13 cellular contexts compared by ENCODE assay signal in genomic region chr20:2798814-2799213, GRCh38. TPM values are rescaled to one million over a fixed set of nuclear protein-coding genes. Genes with fewer than 3 reads are reported as not detected.
DNase-seq lines count a peak whose midpoint lies in the region; ATAC-seq and TF ChIP-seq lines count a peak whose summit lies in the region.
"Had no signal": no experiment of that assay in that cellular context is flagged by ENCODE, and none has a peak within 500 bp of the region (broad histone marks: within the 10 kb centered on the region; RNA-seq: fewer than 3 reads in every experiment).

No MANE protein-coding gene starts in this region.

- H3K9me3 Mint-ChIP-seq in naive thymus-derived CD8-positive, alpha-beta T cell = no peaks in the 10 kb centered on the region

- TF ChIP-seq CTCF in HEK293 (tag by site-specific recombination; IDR thresholded peaks at IDR 0.05) (no peak), astrocyte of the spinal cord (IDR thresholded peaks at IDR 0.05; ENCODE audit: low read depth, low read length) (no peak), body of pancreas (IDR thresholded peaks at IDR 0.05) (no peak)

- H3K4me3 Mint-ChIP-seq in naive thymus-derived CD8-positive, alpha-beta T cell = peak overlapping the region; percentile 78 to 97 (median 90)

- H3K9me3 ChIP-seq in HEK293 (ENCODE audit: control insufficient read depth, insufficient read depth, low read depth, low read length) (no peaks in the 10 kb centered on the region), body of pancreas (no peaks in the 10 kb centered on the region)
- H3K9me3 ChIP-seq: upper lobe of right lung had no signal

- H3K36me3 Mint-ChIP-seq in naive thymus-derived CD8-positive, alpha-beta T cell = peaks cover 0 to 6% (median 0%) of the 10 kb centered on the region in 3 donors

- peaks cover 0 to 7% of the 10 kb centered on the region in 2 donors for H3K27me3 ChIP-seq in body of pancreas

- in situ Hi-C loops in astrocyte of the spinal cord (cut with HindIII; ENCODE audit: low sequenced_read_pairs) = no loop called here

- H3K27ac Mint-ChIP-seq in naive thymus-derived CD8-positive, alpha-beta T cell = peak overlapping the region in 1 of 10 donors; percentile 80

- no peak overlapping the region for H3K4me3 ChIP-seq in HEK293 (ENCODE audit: low read depth, low read length)
- no peak overlapping the region for H3K4me3 ChIP-seq in astrocyte of the spinal cord (ENCODE audit: low read depth, low read length)
- H3K4me3 ChIP-seq in body of pancreas = no peak overlapping the region
- H3K4me3 ChIP-seq: PC-9 had no signal

- 0 out of 2 replicates have a peak, but pooled peaks cover 3% of the 10 kb centered on the region for H3K4me1 ChIP-seq in HEK293 (ENCODE audit: control insufficient read depth, insufficient read depth, low read length)
- H3K4me1 ChIP-seq in body of pancreas = peaks cover 23% of the 10 kb centered on the region

- ATAC-seq in naive thymus-derived CD8-positive, alpha-beta T cell = no peak
- ATAC-seq in GM21360 (IDR thresholded peaks at IDR 0.05; ENCODE audit: unreplicated experiment) = no peak
- no peak for ATAC-seq in body of pancreas

- peak; percentile 68 for DNase-seq in DMS79 (lab: John Stamatoyannopoulos, UW)
- DNase-seq in astrocyte of the spinal cord (ENCODE audit: low read depth, low spot score) = peak; percentile 62
- DNase-seq in naive thymus-derived CD8-positive, alpha-beta T cell = no peak
- no peak for DNase-seq in stimulated activated CD4-positive, alpha-beta T cell treated with anti-CD3 and anti-CD28 coated beads, Interleukin-1b, Interleukin-23, amount 100 ng/mL, for 48 hours
- no peak for DNase-seq in body of pancreas
- DNase-seq: NCI-H1694, upper lobe of right lung had no signal

- CTCF ChIA-PET in HEK293 (lab: Yijun Ruan, JAX) = interaction anchor here (1.2 kb wide), 1 partner anchor 45 kb away, joined by 3 read pairs; no protein-coding TSS in a partner anchor

- peaks cover 34 to 72% (median 49%) of the 10 kb centered on the region in 5 donors for H3K27me3 Mint-ChIP-seq in naive thymus-derived CD8-positive, alpha-beta T cell

- peaks cover 19 to 30% (median 28%) of the 10 kb centered on the region in 4 donors for H3K4me1 Mint-ChIP-seq in naive thymus-derived CD8-positive, alpha-beta T cell

- POLR2A ChIA-PET in HEK293 (lab: Yijun Ruan, JAX) = no interaction called here
- POLR2A ChIA-PET in naive thymus-derived CD8-positive, alpha-beta T cell (lab: Charles Lee) = interaction anchor here (1.2 kb wide), 1 partner anchor 66 kb away, joined by 4 read pairs; no protein-coding TSS in a partner anchor

- no peak overlapping the region for H3K27ac ChIP-seq in HEK293 (ENCODE audit: extremely low read depth, low read depth, low read length)
- H3K27ac ChIP-seq in body of pancreas = no peak overlapping the region
- H3K27ac ChIP-seq: PC-9, upper lobe of right lung had no signal

- 58 to 93% methylated on average over 5 to 6 of the region's 6 CpGs for WGBS in body of pancreas, 2 donors

- intact Hi-C loops in body of pancreas (cut with DNase I) = no loop called here

- no peak for TF ChIP-seq POLR2A in body of pancreas (IDR thresholded peaks at IDR 0.05)

- peaks cover 0 to 17% of the 10 kb centered on the region in 2 experiments; a peak in 1 of 3 replicates for H3K36me3 ChIP-seq in HEK293 (ENCODE audit: control insufficient read depth in 2 of 2, insufficient read depth in 1 of 2, low read length in 2 of 2)
- no peaks in the 10 kb centered on the region for H3K36me3 ChIP-seq in body of pancreas (replicated peaks in 1 of 2; ENCODE audit: insufficient read depth in 1 of 2, low read depth in 2 of 2)
- H3K36me3 ChIP-seq: upper lobe of right lung had no signal

TF ChIP-seq in HEK293, 187 proteins besides CTCF, POLR2A, EP300 and RAD21:
- peak; percentile 66 for TF ChIP-seq TCF7L2 (IDR thresholded peaks at IDR 0.05; ENCODE audit: borderline replicate concordance, low read depth, low read length)
- TF ChIP-seq ZIC2 (tag by site-specific recombination; IDR thresholded peaks at IDR 0.05) = peak; percentile 98
- TF ChIP-seq ZNF658 (tag by site-specific recombination; IDR thresholded peaks at IDR 0.05) = no peak
- TF ChIP-seq ZNF48 (tag by site-specific recombination; IDR thresholded peaks at IDR 0.05) = no peak

RNA-seq across cellular contexts. Expression of gene CPXM1, which starts 1.6 kb away (rescaled TPM):
- under 1 TPM in 1 of 2 experiments, not detected in 1; 0.39 TPM for total RNA-seq in naive thymus-derived CD8-positive, alpha-beta T cell
- under 1 TPM; 0.27 to 0.56 (median 0.31) TPM for polyA plus RNA-seq in naive thymus-derived CD8-positive, alpha-beta T cell
- 1 to 10 TPM; 2.3 to 4.9 TPM for total RNA-seq in body of pancreas
- total RNA-seq: PC-9 had no signal

RNA-seq across cellular contexts. Expression of gene C20orf141, which starts 16.0 kb away (rescaled TPM):
- total RNA-seq in naive thymus-derived CD8-positive, alpha-beta T cell = not detected
- not detected for polyA plus RNA-seq in naive thymus-derived CD8-positive, alpha-beta T cell
- not detected for total RNA-seq in body of pancreas
- total RNA-seq: kidney epithelial cell, PC-9, pulmonary artery endothelial cell, upper lobe of right lung had no signal

RNA-seq across cellular contexts. Expression of gene TMEM239, which starts 17.4 kb away (rescaled TPM):
- not detected for total RNA-seq in naive thymus-derived CD8-positive, alpha-beta T cell
- not detected for polyA plus RNA-seq in naive thymus-derived CD8-positive, alpha-beta T cell
- total RNA-seq in body of pancreas = not detected
- total RNA-seq: kidney epithelial cell, PC-9, pulmonary artery endothelial cell, upper lobe of right lung had no signal
- polyA plus RNA-seq: adipose tissue had no signal

RNA-seq across cellular contexts. Expression of gene PCED1A, which starts 41.6 kb away (rescaled TPM):
- 100 to 1,000 TPM in 1 of 2 experiments, 10 to 100 TPM in 1; 89.5 to 101 TPM for total RNA-seq in naive thymus-derived CD8-positive, alpha-beta T cell
- 10 to 100 TPM; 21.9 to 29.6 (median 23.6) TPM for polyA plus RNA-seq in naive thymus-derived CD8-positive, alpha-beta T cell
- 10 to 100 TPM; 26.5 to 48.1 TPM for total RNA-seq in body of pancreas

RNA-seq across cellular contexts. Expression of gene VPS16, which starts 41.7 kb away (rescaled TPM):
- 10 to 100 TPM; 57.6 to 57.8 TPM for total RNA-seq in naive thymus-derived CD8-positive, alpha-beta T cell
- polyA plus RNA-seq in naive thymus-derived CD8-positive, alpha-beta T cell = 10 to 100 TPM; 34.6 to 40.6 (median 39.3) TPM
- total RNA-seq in body of pancreas = 10 to 100 TPM; 21.3 to 25.4 TPM

Comparison
In these comparisons a context has a peak if more than half of its experiments do, and no peak if none do; other contexts are left out.
1. DNase-seq: peak in DMS79 (single experiment) and astrocyte of the spinal cord (single experiment); none in naive thymus-derived CD8-positive, alpha-beta T cell (0 of 10), stimulated activated CD4-positive, alpha-beta T cell treated with anti-CD3 and anti-CD28 coated beads, Interleukin-1b, Interleukin-23, amount 100 ng/mL, for 48 hours (single experiment) and body of pancreas (0 of 4).